In the genomic region with DNA sequence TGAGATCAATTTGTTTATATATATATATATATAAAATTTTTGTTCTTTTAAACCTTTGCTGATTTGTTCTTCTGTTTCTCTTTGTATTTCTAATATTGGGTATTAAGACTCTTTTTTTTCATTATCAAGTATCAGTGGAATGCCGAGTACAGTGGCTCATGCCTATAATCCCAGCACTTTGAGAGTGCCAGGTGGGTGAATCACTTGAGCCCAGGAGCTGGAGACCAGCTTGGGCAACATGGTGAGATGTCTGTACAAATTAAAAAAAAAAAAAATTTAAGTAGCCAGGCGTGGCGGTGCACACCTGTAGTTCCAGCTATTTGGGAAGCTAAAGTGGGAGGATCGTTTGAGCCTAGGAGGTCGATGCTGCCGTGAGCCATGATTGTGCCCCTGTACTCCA, we compare ENCODE assay signal across 19 cellular contexts.
"Had no signal": no experiment of that assay in that cellular context is flagged by ENCODE, and none has a peak within 500 bp of the region (broad histone marks: within the 10 kb centered on the region; RNA-seq: fewer than 3 reads in every experiment).

No MANE protein-coding gene starts in this region.

- H3K4me1 ChIP-seq: parathyroid adenoma, tibial artery, uterus had no signal

- H3K4me3 ChIP-seq: gastrocnemius medialis, heart right ventricle, mucosa of descending colon, tibial artery, uterus had no signal

- H3K27ac ChIP-seq: brain microvascular endothelial cell, gastrocnemius medialis, heart right ventricle, parathyroid adenoma, tibial artery, uterus had no signal

- H3K36me3 ChIP-seq: brain microvascular endothelial cell, gastrocnemius medialis, heart right ventricle, tibial artery, uterus had no signal

- ATAC-seq: activated naive CD4-positive, alpha-beta T cell treated with anti-CD3 and anti-CD28 coated beads, Interleukin-2, amount 50 U/mL, for 72 hours; activated T-cell treated with anti-CD3 and anti-CD28 coated beads, Interleukin-2, amount 50 U/mL, for 72 hours; gastrocnemius medialis; heart right ventricle; mucosa of descending colon; naive thymus-derived CD4-positive, alpha-beta T cell; stimulated activated naive B cell treated with anti-CD40 and anti-IgM and Interleukin-4, amounts not matched to agents 10 μg/mL and 1 μg/mL and 100 μg/mL, for 72 hours had no signal

- H3K27ac Mint-ChIP-seq: activated CD4-positive, alpha-beta T cell treated with anti-CD3 and anti-CD28 coated beads, Interleukin-2, amount 10 ng/mL, durations not matched to agents 7 days and 5 days; activated naive CD4-positive, alpha-beta T cell treated with anti-CD3 and anti-CD28 coated beads, Interleukin-2, amount 50 U/mL, for 72 hours; activated T-cell treated with anti-CD3 and anti-CD28 coated beads, Interleukin-2, amount 50 U/mL, for 72 hours; naive thymus-derived CD4-positive, alpha-beta T cell; stimulated activated naive B cell treated with anti-CD40 and anti-IgM and Interleukin-4, amounts not matched to agents 10 μg/mL and 1 μg/mL and 100 μg/mL, for 72 hours; T-helper 2 cell treated with Interferon-gamma antibody and Interleukin-4, amounts not matched to agents 5 μg/mL and 100 μg/mL, for 36 hours had no signal

- H3K27me3 Mint-ChIP-seq: naive thymus-derived CD4-positive, alpha-beta T cell; stimulated activated naive B cell treated with anti-CD40 and anti-IgM and Interleukin-4, amounts not matched to agents 10 μg/mL and 1 μg/mL and 100 μg/mL, for 72 hours had no signal

- H3K4me3 Mint-ChIP-seq: activated CD4-positive, alpha-beta T cell treated with anti-CD3 and anti-CD28 coated beads, Interleukin-2, amount 10 ng/mL, durations not matched to agents 7 days and 5 days; activated T-cell treated with anti-CD3 and anti-CD28 coated beads, Interleukin-2, amount 50 U/mL, for 72 hours; naive thymus-derived CD4-positive, alpha-beta T cell; stimulated activated naive B cell treated with anti-CD40 and anti-IgM and Interleukin-4, amounts not matched to agents 10 μg/mL and 1 μg/mL and 100 μg/mL, for 72 hours; T-helper 2 cell treated with Interferon-gamma antibody and Interleukin-4, amounts not matched to agents 5 μg/mL and 100 μg/mL, for 36 hours had no signal

- H3K27me3 ChIP-seq: brain microvascular endothelial cell, gastrocnemius medialis, heart right ventricle, tibial artery, uterus had no signal

- H3K36me3 Mint-ChIP-seq: activated naive CD4-positive, alpha-beta T cell treated with anti-CD3 and anti-CD28 coated beads, Interleukin-2, amount 50 U/mL, for 72 hours; naive thymus-derived CD4-positive, alpha-beta T cell had no signal

- DNase-seq: activated CD4-positive, alpha-beta T cell treated with anti-CD3 and anti-CD28 coated beads, Interleukin-2, amount 10 ng/mL, durations not matched to agents 7 days and 5 days; activated CD8-positive, alpha-beta memory T cell treated with anti-CD3 and anti-CD28 coated beads, Interleukin-2, amount 50 U/mL, for 48 hours; activated gamma-delta T cell; activated T-cell treated with anti-CD3 and anti-CD28 coated beads, Interleukin-2, amount 50 U/mL, for 72 hours; amygdala; brain microvascular endothelial cell; dermis blood vessel endothelial cell; gastrocnemius medialis; heart right ventricle; mucosa of descending colon; naive thymus-derived CD4-positive, alpha-beta T cell; stimulated activated CD4-positive, alpha-beta T cell treated with anti-CD3 and anti-CD28 coated beads, Interleukin-15, amount 100 ng/mL, for 24 hours; stimulated activated CD4-positive, alpha-beta T cell treated with anti-CD3 and anti-CD28 coated beads, Interleukin-4, amount 100 ng/mL, for 1 hour; stimulated activated naive B cell treated with anti-CD40 and anti-IgM and Interleukin-4, amounts not matched to agents 10 μg/mL and 1 μg/mL and 100 μg/mL, for 72 hours; tibial artery; uterus had no signal

- H3K9me3 ChIP-seq: gastrocnemius medialis, heart right ventricle, mucosa of descending colon, tibial artery, uterus had no signal

- H3K9me3 Mint-ChIP-seq: activated CD4-positive, alpha-beta T cell treated with anti-CD3 and anti-CD28 coated beads, Interleukin-2, amount 10 ng/mL, durations not matched to agents 7 days and 5 days; activated naive CD4-positive, alpha-beta T cell treated with anti-CD3 and anti-CD28 coated beads, Interleukin-2, amount 50 U/mL, for 72 hours; activated T-cell treated with anti-CD3 and anti-CD28 coated beads, Interleukin-2, amount 50 U/mL, for 72 hours; naive thymus-derived CD4-positive, alpha-beta T cell; stimulated activated naive B cell treated with anti-CD40 and anti-IgM and Interleukin-4, amounts not matched to agents 10 μg/mL and 1 μg/mL and 100 μg/mL, for 72 hours; T-helper 2 cell treated with Interferon-gamma antibody and Interleukin-4, amounts not matched to agents 5 μg/mL and 100 μg/mL, for 36 hours had no signal
